In the genomic region with DNA sequence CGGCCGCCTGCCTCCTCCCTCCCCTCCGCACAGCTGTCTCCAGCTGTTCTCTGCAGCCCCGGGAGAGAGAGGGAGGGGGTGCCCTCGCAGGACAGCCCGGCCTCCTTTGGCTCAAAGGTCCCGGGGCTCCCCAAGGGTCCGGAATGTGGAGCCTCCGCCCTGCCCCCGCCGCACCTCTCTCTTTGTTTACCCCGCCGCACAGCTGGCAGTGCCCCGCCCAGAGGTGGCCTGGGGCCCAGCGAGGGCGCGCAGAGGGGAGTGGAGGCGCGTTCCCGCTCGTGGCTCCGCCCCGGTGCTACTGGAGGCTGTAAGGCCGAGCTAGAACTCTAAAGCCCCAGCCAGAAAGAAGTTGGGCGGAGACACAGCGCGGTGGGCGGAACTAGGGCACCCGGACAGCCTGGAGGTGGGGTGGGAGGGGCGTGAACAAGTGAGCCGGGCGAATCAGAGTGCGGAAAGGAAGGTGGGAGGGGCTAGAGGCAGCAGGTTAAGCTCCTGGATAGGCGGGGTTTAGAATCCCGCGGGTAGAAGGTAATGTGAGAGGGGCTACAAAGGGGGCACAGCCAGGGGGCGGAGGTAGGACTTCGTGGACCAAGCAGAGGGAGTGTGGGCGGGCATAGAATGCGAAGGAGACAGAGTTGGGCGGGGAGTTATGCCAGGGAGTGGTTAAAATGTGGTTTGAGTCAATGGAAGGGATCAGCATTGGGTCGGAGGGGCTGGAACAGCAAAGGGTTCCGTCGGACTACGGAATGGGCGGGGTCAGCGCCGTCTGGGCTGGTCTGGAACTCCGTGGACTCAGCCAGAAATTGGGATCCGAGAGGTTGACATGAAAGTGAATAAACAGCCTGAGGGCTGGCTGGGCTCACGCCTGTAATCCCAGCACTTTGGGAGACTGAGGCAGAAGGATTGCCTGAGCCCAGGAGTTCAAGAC, we compare ENCODE assay signal across 8 cellular contexts. TPM values are rescaled to one million over a fixed set of nuclear protein-coding genes. Genes with fewer than 3 reads are reported as not detected.
DNase-seq lines count a peak whose midpoint lies in the region; ATAC-seq, FAIRE-seq and TF ChIP-seq lines count a peak whose summit lies in the region.

No MANE protein-coding gene starts in this region.

- in situ Hi-C loops in HepG2 (cut with HindIII; ENCODE audit: extremely low pct_ligation_motif_present, low pct_unique_long_range_greater_than_20kb), result loop anchor here (5.0 kb wide), 1 partner anchor 72 kb away; no protein-coding TSS in a partner anchor

- TF ChIP-seq POLR2A in HepG2 (IDR thresholded peaks at IDR 0.05; ENCODE audit: insufficient read depth in 1 of 2, low read depth in 2 of 2, low read length in 2 of 2), result no peak

- peak overlapping the region; percentile 84 for H3K4me2 ChIP-seq in HepG2 (ENCODE audit: low read depth, low read length)

- TF ChIP-seq RAD21 in HepG2 (CRISPR knock-in tag; IDR thresholded peaks at IDR 0.05), result peak; percentile 45

- H3K27ac ChIP-seq in HepG2 (ENCODE audit: extremely low read length, insufficient read depth, low read length), result peak overlapping the region; percentile 39

- POLR2A ChIA-PET in HepG2 (lab: Yijun Ruan, JAX), result interaction anchor here (0.8 to 2.7 kb wide), 13 partner anchors 9 to 256 kb away, joined by 3 to 11 read pairs (median 3); partner anchors contain the start of genes BLVRB, C19orf47, PLD3 and SERTAD1

- H3K9me3 ChIP-seq in HepG2 (ENCODE audit: low read length), result no peaks in the 10 kb centered on the region

- peaks cover 4% of the 10 kb centered on the region for H4K20me1 ChIP-seq in HepG2 (ENCODE audit: insufficient read depth, low read length)

- ATAC-seq in GM19324 (IDR thresholded peaks at IDR 0.05; ENCODE audit: low FRiP score, unreplicated experiment), result peak; percentile 71
- peak; percentile 52 for ATAC-seq in HG03457 (IDR thresholded peaks at IDR 0.05; ENCODE audit: unreplicated experiment)
- peak; percentile 79 for ATAC-seq in HepG2

- WGBS in HepG2 (ENCODE audit: low lambda C conversion rate), result under 1% methylated on average over 38 of the region's 51 CpGs

- peaks cover 6 to 61% of the 10 kb centered on the region in 2 experiments; a peak in 4 of 5 replicates for H3K27me3 ChIP-seq in HepG2 (ENCODE audit: control insufficient read depth in 1 of 2, insufficient read depth in 2 of 2, low read length in 2 of 2)

- no peaks in the 10 kb centered on the region for H3K36me3 ChIP-seq in HepG2 (replicated peaks in 1 of 2; ENCODE audit: control insufficient read depth in 1 of 2, insufficient read depth in 2 of 2, low read length in 2 of 2)

- peak; percentile 39; the same call in 1 of the 2 replicates for TF ChIP-seq CTCF in HepG2 (CRISPR knock-in tag; IDR thresholded peaks at IDR 0.05)

- H3K79me2 ChIP-seq in HepG2 (ENCODE audit: insufficient read depth, low read length), result no peaks in the 10 kb centered on the region

- DNase-seq in Ammon's horn (ENCODE audit: low spot score) (peak; percentile 92), NCI-H748 (lab: John Stamatoyannopoulos, UW; ENCODE audit: unreplicated experiment) (peak; percentile 99), dermis microvascular lymphatic vessel endothelial cell (ENCODE audit: low read depth in 2 of 2) (peak; percentile 91 to 95), HepG2 (ENCODE audit: low spot score) (peak; percentile 96)
- DNase-seq in activated CD4-positive, alpha-beta T cell treated with anti-CD3 and anti-CD28 coated beads, Interleukin-2, amount 50 U/mL, for 4 hours, result peak; percentile 97 to 98
- DNase-seq in stimulated activated CD4-positive, alpha-beta T cell treated with anti-CD3 and anti-CD28 coated beads, Interleukin-4, amount 100 ng/mL, for 1 hour, result peak; percentile 94

- TF ChIP-seq EP300 in HepG2 (IDR thresholded peaks at IDR 0.05; ENCODE audit: low read depth in 2 of 2, low read length in 2 of 2), result peak; percentile 52 to 74; a peak in 2 of 4 replicates
- peak; percentile 78; the same call in 1 of the 2 replicates for TF ChIP-seq EP300 in HepG2 (CRISPR knock-in tag; IDR thresholded peaks at IDR 0.05; ENCODE audit: borderline replicate concordance)

- peak overlapping the region; percentile 20 to 63 (median 39); a peak in 5 of 6 replicates for H3K4me3 ChIP-seq in HepG2 (replicated peaks in 1 of 3; ENCODE audit: insufficient read depth in 1 of 3, low read depth in 2 of 3, low read length in 3 of 3)

- BruUV-seq in HepG2 (replicated peaks; lab: Mats Ljungman, UMichigan), result no TSS peak

- no peak overlapping the region for H2AFZ ChIP-seq in HepG2 (ENCODE audit: low read length)

- peaks cover 73% of the 10 kb centered on the region for H3K4me1 ChIP-seq in HepG2 (ENCODE audit: insufficient read depth, low read length)

- intact Hi-C loops in HepG2 (cut with micrococcal nuclease; ENCODE audit: unreplicated experiment), result no loop called here

- peak; percentile 82 for FAIRE-seq in HepG2 (lab: Jason Lieb, UNC)

- CTCF ChIA-PET in HepG2 (lab: Yijun Ruan, JAX; ENCODE audit: low intra/inter-chr PET ratio, low total read pairs), result interaction anchor here (1.6 to 6.8 kb wide), 2 partner anchors 30 to 55 kb away, joined by 3 to 37 read pairs; no protein-coding TSS in a partner anchor

- H3K9ac ChIP-seq in HepG2 (ENCODE audit: insufficient read depth, low read depth, low read length), result no peak overlapping the region

TF ChIP-seq in HepG2, 621 proteins besides CTCF, POLR2A, EP300 and RAD21 (continues in another document):
- TF ChIP-seq YEATS2 (CRISPR knock-in tag; IDR thresholded peaks at IDR 0.05; ENCODE audit: borderline replicate concordance), result peak; percentile 76; the same call in 1 of the 2 replicates

RNA-seq across cellular contexts. Expression of gene LTBP4, which starts 2.8 kb away (rescaled TPM):
- total RNA-seq in dermis microvascular lymphatic vessel endothelial cell (12.3 and 60.8 TPM in 2 replicates), HepG2 (2016; rRNA removed; fragmentation: Illumina TruSeq; extraction: Trizol) (0.45 and 0.86 TPM in 2 replicates)
- total RNA-seq in HepG2 (2016; cell fraction: cytosol; rRNA removed; fragmentation: Illumina TruSeq; extraction: Trizol; ENCODE audit: low read depth), result 0.97 and 1.7 TPM in 2 replicates
- 0.65 and 0.95 TPM in 2 replicates for total RNA-seq in HepG2 (2016; cell fraction: insoluble cytoplasmic fraction; rRNA removed; fragmentation: Illumina TruSeq; extraction: Trizol)
- total RNA-seq in HepG2 (2016; cell fraction: membrane; rRNA removed; fragmentation: Illumina TruSeq; extraction: Trizol), result 0.37 and 1.2 TPM in 2 replicates
- total RNA-seq in HepG2 (2016; cell fraction: nucleus; rRNA removed; fragmentation: Illumina TruSeq; extraction: Trizol), result 0.81 and 1.2 TPM in 2 replicates
- polyA plus RNA-seq in HepG2 (2011; rRNA removed), result 2.2 and 2.3 TPM in 2 replicates
- 0.73 and 1.1 TPM in 2 replicates for polyA plus RNA-seq in HepG2 (2011; cell fraction: cytosol; rRNA removed)
- 13.9 and 21.0 TPM in 2 replicates for polyA plus RNA-seq in HepG2 (2011; cell fraction: nucleus; rRNA removed)
- polyA plus RNA-seq in HepG2 (2012), result 3.8 and 4.0 TPM in 2 replicates
- polyA plus RNA-seq in HepG2 (2016; cell fraction: cytosol; fragmentation: Illumina TruSeq; extraction: Trizol; ENCODE audit: low read depth), result 0.32 TPM in 2 replicates
- polyA plus RNA-seq in HepG2 (2016; cell fraction: insoluble cytoplasmic fraction; fragmentation: Illumina TruSeq; extraction: Trizol; ENCODE audit: low read depth), result 0.66 and 0.89 TPM in 2 replicates
- polyA plus RNA-seq in HepG2 (2016; cell fraction: membrane; fragmentation: Illumina TruSeq; extraction: Trizol; ENCODE audit: low read depth), result 0.61 and 0.92 TPM in 2 replicates
- 3.8 and 5.0 TPM in 2 replicates for polyA plus RNA-seq in HepG2 (2016; cell fraction: nucleus; fragmentation: Illumina TruSeq; extraction: Trizol; ENCODE audit: insufficient read depth, low read depth)
- polyA minus RNA-seq in HepG2 (2011; rRNA and poly(A)+ RNA removed; ENCODE audit: low replicate concordance), result 2.3 and 20.6 TPM in 2 replicates
- 1.2 and 2.7 TPM in 2 replicates for polyA minus RNA-seq in HepG2 (2011; cell fraction: cytosol; rRNA and poly(A)+ RNA removed)
- polyA minus RNA-seq in HepG2 (2011; cell fraction: nucleus; rRNA and poly(A)+ RNA removed), result 2.4 and 2.6 TPM in 2 replicates

RNA-seq across cellular contexts. Expression of gene SHKBP1, which starts 27.3 kb away (rescaled TPM):
- 19.5 and 40.0 TPM in 2 replicates for total RNA-seq in dermis microvascular lymphatic vessel endothelial cell
- total RNA-seq in HepG2 (2016; rRNA removed; fragmentation: Illumina TruSeq; extraction: Trizol), result 13.8 and 16.2 TPM in 2 replicates
- total RNA-seq in HepG2 (2016; cell fraction: cytosol; rRNA removed; fragmentation: Illumina TruSeq; extraction: Trizol; ENCODE audit: low read depth), result 5.3 and 5.6 TPM in 2 replicates
- 13.0 and 17.7 TPM in 2 replicates for total RNA-seq in HepG2 (2016; cell fraction: insoluble cytoplasmic fraction; rRNA removed; fragmentation: Illumina TruSeq; extraction: Trizol)
- 7.8 and 10.7 TPM in 2 replicates for total RNA-seq in HepG2 (2016; cell fraction: membrane; rRNA removed; fragmentation: Illumina TruSeq; extraction: Trizol)
- 13.0 and 13.3 TPM in 2 replicates for total RNA-seq in HepG2 (2016; cell fraction: nucleus; rRNA removed; fragmentation: Illumina TruSeq; extraction: Trizol)
- 17.4 and 20.6 TPM in 2 replicates for polyA plus RNA-seq in HepG2 (2011; rRNA removed)
- polyA plus RNA-seq in HepG2 (2011; cell fraction: cytosol; rRNA removed), result 13.3 and 18.5 TPM in 2 replicates
- polyA plus RNA-seq in HepG2 (2011; cell fraction: nucleus; rRNA removed), result 67.9 and 84.5 TPM in 2 replicates
- 15.6 and 36.6 TPM in 2 replicates for polyA plus RNA-seq in HepG2 (2012)
- polyA plus RNA-seq in HepG2 (2016; cell fraction: cytosol; fragmentation: Illumina TruSeq; extraction: Trizol; ENCODE audit: low read depth), result 7.9 and 8.8 TPM in 2 replicates
- polyA plus RNA-seq in HepG2 (2016; cell fraction: insoluble cytoplasmic fraction; fragmentation: Illumina TruSeq; extraction: Trizol; ENCODE audit: low read depth), result 20.3 and 25.0 TPM in 2 replicates
- polyA plus RNA-seq in HepG2 (2016; cell fraction: membrane; fragmentation: Illumina TruSeq; extraction: Trizol; ENCODE audit: low read depth), result 14.5 and 16.5 TPM in 2 replicates
- polyA plus RNA-seq in HepG2 (2016; cell fraction: nucleus; fragmentation: Illumina TruSeq; extraction: Trizol; ENCODE audit: insufficient read depth, low read depth), result 34.3 and 43.8 TPM in 2 replicates
- 46.9 and 53.5 TPM in 2 replicates for polyA minus RNA-seq in HepG2 (2011; rRNA and poly(A)+ RNA removed; ENCODE audit: low replicate concordance)
- polyA minus RNA-seq in HepG2 (2011; cell fraction: cytosol; rRNA and poly(A)+ RNA removed), result 25.8 and 30.2 TPM in 2 replicates
- 15.2 and 18.8 TPM in 2 replicates for polyA minus RNA-seq in HepG2 (2011; cell fraction: nucleus; rRNA and poly(A)+ RNA removed)

Comparison
In these comparisons a context has a peak if more than half of its experiments do, and no peak if none do; other contexts are left out.
1. Peak in every context shown above with its lines: DNase-seq, ATAC-seq, H3K4me3 ChIP-seq and H3K27ac ChIP-seq.